ENCODE assay signal across 8 cellular contexts in genomic region chr12:65695077-65695865, GRCh38.
DNase-seq lines count a peak whose midpoint lies in the region; ATAC-seq, FAIRE-seq and TF ChIP-seq lines count a peak whose summit lies in the region.

No MANE protein-coding gene starts in this region.

- H3K27ac ChIP-seq in mesenchymal stem cell (ENCODE audit: low read length, poor library complexity, severe bottlenecking) = peak overlapping the region; percentile 98

- H3K4me1 ChIP-seq in mesenchymal stem cell (ENCODE audit: control insufficient read depth, insufficient read depth, low read depth, low read length) = peaks cover 3% of the 10 kb centered on the region

- H3K4me3 Mint-ChIP-seq in progenitor cell of endocrine pancreas (ENCODE audit: low read depth) = no peak overlapping the region

- DNase-seq in AG09319 (ENCODE audit: extremely low read depth, low read depth) (peak; percentile 88), bronchial epithelial cell (ENCODE audit: low read depth) (peak; percentile 98), mesenchymal stem cell (peak; percentile 99), cerebellum (ENCODE audit: low spot score) (no peak), progenitor cell of endocrine pancreas (ENCODE audit: low spot score, unreplicated experiment) (no peak)
- no peak for DNase-seq in activated CD4-positive, CD25-positive, alpha-beta regulatory T cell treated with anti-CD3 and anti-CD28 coated beads, Interleukin-2, amount 50 U/mL, for 72 hours

- peak overlapping the region in 1 of 2 experiments; percentile 78 for H3K18ac ChIP-seq in mesenchymal stem cell (ENCODE audit: low read depth in 1 of 2, low read length in 2 of 2)

- no peak for TF ChIP-seq CTCF in AG09319 (IDR thresholded peaks at IDR 0.05; ENCODE audit: low read depth, low read length)
- no peak for TF ChIP-seq CTCF in bronchial epithelial cell (IDR thresholded peaks at IDR 0.05; ENCODE audit: insufficient read depth, low read length, severe bottlenecking)
- no peak for TF ChIP-seq CTCF in progenitor cell of endocrine pancreas (IDR thresholded peaks at IDR 0.05; ENCODE audit: unreplicated experiment)

- H3K14ac ChIP-seq in mesenchymal stem cell (ENCODE audit: low read length in 2 of 2) = no peak overlapping the region

- H3K9ac ChIP-seq in mesenchymal stem cell (ENCODE audit: low read length) = no peak overlapping the region

- H3K4me3 ChIP-seq in bronchial epithelial cell (ENCODE audit: low read depth, low read length) (no peak overlapping the region), mesenchymal stem cell (ENCODE audit: insufficient read depth in 1 of 2, low read depth in 1 of 2, low read length in 2 of 2) (no peak overlapping the region)

- H3K4me2 ChIP-seq in mesenchymal stem cell (ENCODE audit: low read length, poor library complexity, severe bottlenecking) = peak overlapping the region; percentile 61

- H3K4me1 Mint-ChIP-seq in progenitor cell of endocrine pancreas (ENCODE audit: low read depth) = peaks cover 4% of the 10 kb centered on the region

- peak; percentile 96 for FAIRE-seq in bronchial epithelial cell (lab: Jason Lieb, UNC)

- 6% methylated on average over 3 of the region's 4 CpGs for WGBS in mesenchymal stem cell

- no peak overlapping the region for H2BK15ac ChIP-seq in mesenchymal stem cell (ENCODE audit: low read depth, poor library complexity, severe bottlenecking)

- no peak overlapping the region for H2AFZ ChIP-seq in mesenchymal stem cell (ENCODE audit: low read depth, low read length)

- H3K9me3 Mint-ChIP-seq in progenitor cell of endocrine pancreas (ENCODE audit: low read depth) = no peaks in the 10 kb centered on the region

- no peak for ATAC-seq in GM19328 (IDR thresholded peaks at IDR 0.05; ENCODE audit: unreplicated experiment)

- TF ChIP-seq EP300 in Ishikawa (IDR thresholded peaks at IDR 0.05; ENCODE audit: borderline replicate concordance) = peak; percentile 62; the same call in 1 of the 2 replicates

- peak overlapping the region; percentile 88 for H2AK5ac ChIP-seq in mesenchymal stem cell (ENCODE audit: low read length, severe bottlenecking)

- H3K9me3 ChIP-seq in mesenchymal stem cell (ENCODE audit: control insufficient read depth, low read length) = no peaks in the 10 kb centered on the region

- no peaks in the 10 kb centered on the region for H3K27me3 ChIP-seq in bronchial epithelial cell (ENCODE audit: control insufficient read depth, insufficient read depth, low read length)
- no peaks in the 10 kb centered on the region for H3K27me3 ChIP-seq in mesenchymal stem cell (ENCODE audit: control insufficient read depth in 1 of 2, insufficient read depth in 1 of 2, low read length in 2 of 2)

- H3K79me1 ChIP-seq in mesenchymal stem cell (replicated peaks; ENCODE audit: low read length, poor library complexity, severe bottlenecking) = no peaks in the 10 kb centered on the region

- peak overlapping the region; percentile 29 for H4K91ac ChIP-seq in mesenchymal stem cell (ENCODE audit: low read length)

- H3K4ac ChIP-seq in mesenchymal stem cell (ENCODE audit: low read depth in 1 of 2, low read length in 2 of 2) = peak overlapping the region in 1 of 2 experiments; percentile 71

- H2BK5ac ChIP-seq in mesenchymal stem cell (ENCODE audit: low read depth, low read length, poor library complexity, severe bottlenecking) = peak overlapping the region; percentile 83

- H3K23ac ChIP-seq in mesenchymal stem cell (ENCODE audit: low read length in 2 of 2) = no peak overlapping the region

- no peak overlapping the region for H2BK120ac ChIP-seq in mesenchymal stem cell (ENCODE audit: low read depth, low read length)

- H3K27me3 Mint-ChIP-seq in progenitor cell of endocrine pancreas = no peaks in the 10 kb centered on the region

- TF ChIP-seq RAD21 in Ishikawa (IDR thresholded peaks at IDR 0.05; ENCODE audit: low read depth) = no peak

- peak overlapping the region in 1 of 2 experiments; percentile 68 for H2BK12ac ChIP-seq in mesenchymal stem cell (ENCODE audit: low read length in 2 of 2)

- no peak overlapping the region for H3K27ac Mint-ChIP-seq in progenitor cell of endocrine pancreas

- no peak overlapping the region for H4K8ac ChIP-seq in mesenchymal stem cell (ENCODE audit: low read length)

- no peaks in the 10 kb centered on the region for H3K36me3 ChIP-seq in bronchial epithelial cell (ENCODE audit: control insufficient read depth, insufficient read depth, low read length)
- H3K36me3 ChIP-seq in mesenchymal stem cell (ENCODE audit: control insufficient read depth in 1 of 2, insufficient read depth in 2 of 2, low read depth in 1 of 2, low read length in 2 of 2) = no peaks in the 10 kb centered on the region

- no peaks in the 10 kb centered on the region for H3K36me3 Mint-ChIP-seq in progenitor cell of endocrine pancreas (ENCODE audit: insufficient read depth)

TF ChIP-seq in Ishikawa, 13 proteins besides CTCF, POLR2A, EP300 and RAD21:
- TF ChIP-seq YY1 (IDR thresholded peaks at IDR 0.05; ENCODE audit: low read depth) (0 out of 2 replicates have a peak, but pooled peaks have one; percentile 21), NFIC (IDR thresholded peaks at IDR 0.05) (peak; percentile 88), TEAD4 (IDR thresholded peaks at IDR 0.05) (peak; percentile 49), CEBPB (IDR thresholded peaks at IDR 0.05) (no peak), TAF1 (IDR thresholded peaks at IDR 0.05; ENCODE audit: low read depth) (no peak), USF1 (IDR thresholded peaks at IDR 0.05) (no peak; the same call in 1 of the 2 replicates), EGR1 (IDR thresholded peaks at IDR 0.05) (no peak), ZBTB7A (IDR thresholded peaks at IDR 0.05; ENCODE audit: low read depth) (no peak), CREB1 (IDR thresholded peaks at IDR 0.05; ENCODE audit: low read depth) (no peak), MAX (IDR thresholded peaks at IDR 0.05) (no peak; the same call in 1 of the 2 replicates), FOXM1 (IDR thresholded peaks at IDR 0.05; ENCODE audit: borderline replicate concordance, low read depth) (peak; percentile 63), TCF12 (IDR thresholded peaks at IDR 0.05; ENCODE audit: low read depth) (peak; percentile 73), REST (IDR thresholded peaks at IDR 0.05; ENCODE audit: low read depth) (no peak)

Comparison
In these comparisons a context has a peak if more than half of its experiments do, and no peak if none do; other contexts are left out.
1. DNase-seq: peak in AG09319 (single experiment), bronchial epithelial cell (single experiment) and mesenchymal stem cell (single experiment); none in activated CD4-positive, CD25-positive, alpha-beta regulatory T cell treated with anti-CD3 and anti-CD28 coated beads, Interleukin-2, amount 50 U/mL, for 72 hours (single experiment), cerebellum (single experiment) and progenitor cell of endocrine pancreas (single experiment).